In genomic region chr4:7653510-7654414, GRCh38 we compare ENCODE assay signal across 17 cellular contexts.
DNase-seq lines count a peak whose midpoint lies in the region; ATAC-seq and TF ChIP-seq lines count a peak whose summit lies in the region.
"Had no signal": no experiment of that assay in that cellular context is flagged by ENCODE, and none has a peak within 500 bp of the region (broad histone marks: within the 10 kb centered on the region; RNA-seq: fewer than 3 reads in every experiment).

No MANE protein-coding gene starts in this region.

- peaks cover 35% of the 10 kb centered on the region for H3K4me1 ChIP-seq in CD8-positive, alpha-beta memory T cell (ENCODE audit: insufficient read depth, low read length)
- H3K4me1 ChIP-seq: parathyroid adenoma had no signal

- DNase-seq in CD8-positive, alpha-beta memory T cell: no peak
- DNase-seq in WERI-Rb-1 (peak; percentile 67), sciatic nerve (ENCODE audit: low spot score) (no peak), NCI-H69 (lab: John Stamatoyannopoulos, UW) (no peak), NCI-H345 treated with DMSO at 0.1 percent for 48 hours (lab: John Stamatoyannopoulos, UW; ENCODE audit: unreplicated experiment) (no peak), T-helper 1 cell (no peak)
- DNase-seq: activated CD4-positive, alpha-beta T cell treated with anti-CD3 and anti-CD28 coated beads, Interleukin-2, amount 50 U/mL, for 4 hours; DMS53; glutamatergic neuron; Karpas-422; NCI-H1694 treated with DMSO at 0.1 percent for 48 hours; NCI-H510A treated with DMSO at 0.1 percent for 48 hours; stimulated activated naive CD8-positive, alpha-beta T cell treated with anti-CD3 and anti-CD28 coated beads, Interleukin-15, Interleukin-2, amounts not matched to agents 100 U/mL and 50 U/mL, for 24 hours had no signal

- peak overlapping the region in 2 of 7 donors; percentile 45 to 79 for H3K4me3 Mint-ChIP-seq in CD8-positive, alpha-beta memory T cell

- peaks cover 1 to 8% of the 10 kb centered on the region in 2 donors for H3K27me3 Mint-ChIP-seq in CD8-positive, alpha-beta memory T cell

- no peaks in the 10 kb centered on the region for H3K36me3 ChIP-seq in CD8-positive, alpha-beta memory T cell (ENCODE audit: insufficient read depth, low read length)
- peaks cover 18% of the 10 kb centered on the region for H3K36me3 ChIP-seq in WERI-Rb-1

- no peak overlapping the region for H3K4me3 ChIP-seq in CD8-positive, alpha-beta memory T cell (ENCODE audit: low read length)
- H3K4me3 ChIP-seq in WERI-Rb-1 (ENCODE audit: low read depth, low read length): no peak overlapping the region
- H3K4me3 ChIP-seq: coronary artery, smooth muscle cell had no signal

- H3K27ac ChIP-seq in CD8-positive, alpha-beta memory T cell (ENCODE audit: low read depth, low read length): no peak overlapping the region
- no peak overlapping the region for H3K27ac ChIP-seq in WERI-Rb-1
- peak overlapping the region; percentile 33 for H3K27ac ChIP-seq in layer of hippocampus (ENCODE audit: low read depth, low read length)
- H3K27ac ChIP-seq: coronary artery, parathyroid adenoma had no signal

- peak; percentile 65 for TF ChIP-seq CTCF in WERI-Rb-1 (IDR thresholded peaks at IDR 0.05; ENCODE audit: low read depth, low read length)

- H3K4me1 Mint-ChIP-seq in CD8-positive, alpha-beta memory T cell: peaks cover 34 to 41% (median 39%) of the 10 kb centered on the region in 3 donors

- ATAC-seq in sciatic nerve: peak; percentile 23
- ATAC-seq: stimulated activated naive CD8-positive, alpha-beta T cell treated with anti-CD3 and anti-CD28 coated beads, Interleukin-15, Interleukin-2, amounts not matched to agents 100 U/mL and 50 U/mL, for 24 hours had no signal

- H3K36me3 Mint-ChIP-seq in CD8-positive, alpha-beta memory T cell: no peaks in the 10 kb centered on the region

- peak overlapping the region in 5 of 8 donors; percentile 6 to 86 (median 79) for H3K27ac Mint-ChIP-seq in CD8-positive, alpha-beta memory T cell

- H3K9me3 Mint-ChIP-seq in CD8-positive, alpha-beta memory T cell: peaks cover 0 to 2% (median 0%) of the 10 kb centered on the region in 5 donors

- CTCF ChIA-PET in CD8-positive, alpha-beta memory T cell (lab: Charles Lee): no interaction called here

- intact Hi-C loops in sciatic nerve (cut with DNase I): no loop called here

- POLR2A ChIA-PET in CD8-positive, alpha-beta memory T cell (lab: Charles Lee): no interaction called here

- H3K9me3 ChIP-seq in CD8-positive, alpha-beta memory T cell (ENCODE audit: low read length): no peaks in the 10 kb centered on the region
- H3K9me3 ChIP-seq in WERI-Rb-1 (ENCODE audit: severe bottlenecking): no peaks in the 10 kb centered on the region

- H3K27me3 ChIP-seq in CD8-positive, alpha-beta memory T cell (ENCODE audit: insufficient read depth, low read length, poor library complexity, severe bottlenecking): no peaks in the 10 kb centered on the region
- H3K27me3 ChIP-seq in WERI-Rb-1 (ENCODE audit: insufficient read depth, low read depth, severe bottlenecking) (no peaks in the 10 kb centered on the region), layer of hippocampus (ENCODE audit: control insufficient read depth, insufficient read depth, low read length) (no peaks in the 10 kb centered on the region)
